In the genomic region with DNA sequence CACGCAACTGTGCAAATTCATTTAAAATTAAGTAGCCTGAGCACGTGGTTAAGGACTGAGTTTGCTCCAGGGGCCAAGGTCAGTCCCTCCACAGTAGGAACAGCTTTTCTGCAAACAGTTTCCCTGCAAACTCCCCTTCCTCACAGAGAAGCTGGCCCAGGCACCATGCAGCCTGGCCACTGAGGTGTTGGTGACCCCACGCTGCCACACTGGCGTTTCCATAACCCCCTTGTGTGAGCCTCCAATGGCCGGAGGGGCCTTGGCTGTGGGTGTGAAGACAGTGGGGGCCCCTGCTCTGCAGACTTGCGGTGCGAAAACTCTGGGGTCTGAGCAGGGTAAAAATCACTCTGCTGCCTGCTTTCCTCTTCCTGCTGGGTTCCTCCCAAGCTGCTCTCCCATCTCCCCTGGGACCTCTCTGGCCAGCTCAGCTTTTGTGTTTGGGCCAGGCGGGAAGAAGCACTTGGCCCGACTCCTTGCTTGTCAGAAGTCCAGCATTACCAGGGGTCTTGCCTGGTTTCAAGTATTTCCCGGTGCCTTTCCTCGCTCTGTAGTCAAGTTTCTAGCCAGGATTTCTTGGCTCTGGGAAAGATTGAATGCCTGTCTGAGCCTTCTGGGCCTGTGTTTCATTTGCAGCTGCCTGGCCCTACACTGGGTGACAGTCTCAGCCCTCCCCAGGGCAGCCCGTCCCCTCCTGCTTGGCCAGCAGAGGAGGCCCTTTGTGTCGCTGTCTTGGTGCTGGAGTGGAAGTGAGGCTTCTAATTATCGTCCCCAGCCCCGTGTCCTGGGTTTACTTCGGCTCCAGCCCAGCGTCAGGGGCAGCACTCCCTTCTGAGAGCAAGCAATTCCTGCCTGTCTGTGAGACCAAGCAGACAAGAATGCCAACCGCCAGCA, we compare ENCODE assay signal across 8 cellular contexts.
DNase-seq lines count a peak whose midpoint lies in the region; ATAC-seq lines count a peak whose summit lies in the region.

No MANE protein-coding gene starts in this region.

- peaks cover 16% of the 10 kb centered on the region for H3K4me1 Mint-ChIP-seq in activated CD8-positive, alpha-beta memory T cell treated with anti-CD3 and anti-CD28 coated beads, Interleukin-2, amount 10 ng/mL, durations not matched to agents 7 days and 5 days

- H3K4me3 ChIP-seq in skeletal muscle cell (ENCODE audit: low read depth, low read length): no peak overlapping the region

- no peaks in the 10 kb centered on the region for H3K36me3 Mint-ChIP-seq in activated CD8-positive, alpha-beta memory T cell treated with anti-CD3 and anti-CD28 coated beads, Interleukin-2, amount 10 ng/mL, durations not matched to agents 7 days and 5 days

- no peak overlapping the region for H3K27ac Mint-ChIP-seq in activated CD8-positive, alpha-beta memory T cell treated with anti-CD3 and anti-CD28 coated beads, Interleukin-2, amount 10 ng/mL, durations not matched to agents 7 days and 5 days

- ATAC-seq in activated CD8-positive, alpha-beta memory T cell treated with anti-CD3 and anti-CD28 coated beads, Interleukin-2, amount 10 ng/mL, durations not matched to agents 7 days and 5 days: no peak
- ATAC-seq in HG02678 (IDR thresholded peaks at IDR 0.05; ENCODE audit: unreplicated experiment): no peak

- peaks cover 5% of the 10 kb centered on the region for H3K27me3 Mint-ChIP-seq in activated CD8-positive, alpha-beta memory T cell treated with anti-CD3 and anti-CD28 coated beads, Interleukin-2, amount 10 ng/mL, durations not matched to agents 7 days and 5 days

- DNase-seq in GOT3 (lab: John Stamatoyannopoulos, UW) (peak; percentile 16), anterior cingulate cortex (lab: John Stamatoyannopoulos, UW) (peak in 50 of 58 donors; percentile 12 to 87 (median 60)), hippocampal formation (lab: John Stamatoyannopoulos, UW) (peak; percentile 62 to 68), skeletal muscle cell (ENCODE audit: low read depth) (peak; percentile 90), NCI-H748 treated with DMSO at 0.1 percent for 48 hours (lab: John Stamatoyannopoulos, UW) (no peak)
- no peak for DNase-seq in activated CD8-positive, alpha-beta memory T cell treated with anti-CD3 and anti-CD28 coated beads, Interleukin-2, amount 10 ng/mL, durations not matched to agents 7 days and 5 days
- DNase-seq in stimulated activated CD4-positive, alpha-beta T cell treated with anti-CD3 and anti-CD28 coated beads, Interleukin-2, amount 100 ng/mL, for 24 hours: no peak

- no peaks in the 10 kb centered on the region for H3K9me3 Mint-ChIP-seq in activated CD8-positive, alpha-beta memory T cell treated with anti-CD3 and anti-CD28 coated beads, Interleukin-2, amount 10 ng/mL, durations not matched to agents 7 days and 5 days (ENCODE audit: low read depth)

- CTCF ChIA-PET in activated CD8-positive, alpha-beta memory T cell treated with anti-CD3 and anti-CD28 coated beads, Interleukin-2, amount 10 ng/mL, durations not matched to agents 7 days and 5 days (lab: Charles Lee): interaction anchor here (1.6 to 2.7 kb wide), 4 partner anchors 15 to 212 kb away, joined by 6 to 10 read pairs (median 8); no protein-coding TSS in a partner anchor

- no peak overlapping the region for H3K4me3 Mint-ChIP-seq in activated CD8-positive, alpha-beta memory T cell treated with anti-CD3 and anti-CD28 coated beads, Interleukin-2, amount 10 ng/mL, durations not matched to agents 7 days and 5 days

Comparison
In these comparisons a context has a peak if more than half of its experiments do, and no peak if none do; other contexts are left out.
1. DNase-seq: peak in GOT3 (single experiment), anterior cingulate cortex (50 of 58), hippocampal formation (2 of 2) and skeletal muscle cell (single experiment); none in activated CD8-positive, alpha-beta memory T cell treated with anti-CD3 and anti-CD28 coated beads, Interleukin-2, amount 10 ng/mL, durations not matched to agents 7 days and 5 days (single experiment), stimulated activated CD4-positive, alpha-beta T cell treated with anti-CD3 and anti-CD28 coated beads, Interleukin-2, amount 100 ng/mL, for 24 hours (0 of 2) and NCI-H748 treated with DMSO at 0.1 percent for 48 hours (single experiment).